ENCODE assay signal across 22 cellular contexts in genomic region chr17:80766290-80766689, GRCh38.
A peak's percentile ranks its signal among the peaks of the same experiment; 100 is the strongest.
DNase-seq lines count a peak whose midpoint lies in the region; ATAC-seq and TF ChIP-seq lines count a peak whose summit lies in the region.
"Had no signal": no experiment of that assay in that cellular context is flagged by ENCODE, and none has a peak within 500 bp of the region (broad histone marks: within the 10 kb centered on the region; RNA-seq: fewer than 3 reads in every experiment).

No MANE protein-coding gene starts in this region.

- H3K79me2 ChIP-seq in DOHH2 (ENCODE audit: control insufficient read depth, low read length), result peaks cover 62% of the 10 kb centered on the region

- no peaks in the 10 kb centered on the region for H3K27me3 ChIP-seq in DOHH2 (ENCODE audit: control insufficient read depth, low read length)
- H3K27me3 ChIP-seq in esophagus muscularis mucosa, result no peaks in the 10 kb centered on the region
- H3K27me3 ChIP-seq: BE2C, cardiac muscle cell, ovary had no signal

- H3K27ac ChIP-seq in DOHH2 (ENCODE audit: low read depth, low read length) (peak overlapping the region; percentile 100), esophagus muscularis mucosa (replicated peaks in 1 of 4) (no peak overlapping the region)
- H3K27ac ChIP-seq: epithelial cell of prostate, lower lobe of right lung, ovary had no signal

- 97% methylated on average over 2 of the region's 2 CpGs for WGBS in esophagus muscularis mucosa

- H3K4me1 ChIP-seq in DOHH2 (ENCODE audit: control insufficient read depth, low read length), result peaks cover 80% of the 10 kb centered on the region
- no peaks in the 10 kb centered on the region for H3K4me1 ChIP-seq in esophagus muscularis mucosa
- H3K4me1 ChIP-seq: lower lobe of right lung had no signal

- no peaks in the 10 kb centered on the region for H3K9me2 ChIP-seq in DOHH2 (replicated peaks; ENCODE audit: control insufficient read depth, low read length)

- peak overlapping the region; percentile 91 for H3K4me2 ChIP-seq in DOHH2 (ENCODE audit: low read length)

- no peak for ATAC-seq in activated CD4-positive, alpha-beta T cell treated with anti-CD3 and anti-CD28 coated beads for 36 hours
- no peak for ATAC-seq in activated T-helper 17 cell treated with anti-CD3 and anti-CD28 coated beads, Interleukin-2, amount 50 U/mL, for 72 hours (replicated peaks)
- ATAC-seq: lower lobe of right lung, right cardiac atrium had no signal

- H3K4me3 ChIP-seq in DOHH2 (ENCODE audit: low read length) (peak overlapping the region; percentile 75), esophagus muscularis mucosa (no peak overlapping the region)
- H3K4me3 ChIP-seq: cardiac muscle cell, lower lobe of right lung, ovary had no signal

- no peak for TF ChIP-seq CTCF in DOHH2 (IDR thresholded peaks at IDR 0.05; ENCODE audit: low read depth, low read length, poor library complexity, severe bottlenecking)
- no peak for TF ChIP-seq CTCF in esophagus muscularis mucosa (IDR thresholded peaks at IDR 0.05)

- peak overlapping the region; percentile 86 for H3K27ac Mint-ChIP-seq in activated CD4-positive, alpha-beta T cell treated with anti-CD3 and anti-CD28 coated beads for 36 hours
- H3K27ac Mint-ChIP-seq in activated T-helper 17 cell treated with anti-CD3 and anti-CD28 coated beads, Interleukin-2, amount 50 U/mL, for 72 hours, result peak overlapping the region; percentile 95

- no peak for DNase-seq in activated CD4-positive, alpha-beta T cell treated with anti-CD3 and anti-CD28 coated beads for 36 hours
- no peak for DNase-seq in activated CD4-positive, alpha-beta T cell treated with anti-CD3 and anti-CD28 coated beads, Interleukin-2, amount 50 U/mL, for 1 hour
- peak; percentile 11 for DNase-seq in mesenteric fat pad (ENCODE audit: low spot score)
- DNase-seq in esophagus muscularis mucosa (ENCODE audit: extremely low spot score), result no peak
- no peak for DNase-seq in germinal center (ENCODE audit: low spot score)
- DNase-seq in NCI-H1436 treated with DMSO at 0.1 percent for 48 hours (lab: John Stamatoyannopoulos, UW), result no peak
- DNase-seq: activated T-cell treated with anti-CD3 and anti-CD28 coated beads, Interleukin-2, amount 50 U/mL, for 1 hour; amygdala; BE2C; dermis blood vessel endothelial cell; foreskin fibroblast; hypothalamus; lower lobe of right lung; NCI-H1105; NCI-H2081; ovary; right cardiac atrium; stimulated activated CD8-positive, alpha-beta memory T cell treated with anti-CD3 and anti-CD28 coated beads, Interleukin-4, amount 100 ng/mL, for 48 hours had no signal

- peaks cover 43% of the 10 kb centered on the region for H3F3A ChIP-seq in DOHH2 (ENCODE audit: control insufficient read depth, insufficient read depth)

- no peak for TF ChIP-seq POLR2A in esophagus muscularis mucosa (IDR thresholded peaks at IDR 0.05; ENCODE audit: low read depth)

- H3K9me3 ChIP-seq in DOHH2 (ENCODE audit: control insufficient read depth, insufficient read depth, low read length) (no peaks in the 10 kb centered on the region), esophagus muscularis mucosa (no peaks in the 10 kb centered on the region)
- H3K9me3 ChIP-seq: BE2C, lower lobe of right lung, ovary had no signal

- H3K36me3 ChIP-seq in DOHH2 (ENCODE audit: control insufficient read depth, low read length), result peaks cover 36% of the 10 kb centered on the region
- H3K36me3 ChIP-seq in esophagus muscularis mucosa, result peaks cover 0 to 11% (median 0%) of the 10 kb centered on the region in 4 donors
- H3K36me3 ChIP-seq: BE2C, cardiac muscle cell, ovary had no signal

- no peaks in the 10 kb centered on the region for H3K27me3 Mint-ChIP-seq in activated CD4-positive, alpha-beta T cell treated with anti-CD3 and anti-CD28 coated beads for 36 hours
- H3K27me3 Mint-ChIP-seq in activated T-helper 17 cell treated with anti-CD3 and anti-CD28 coated beads, Interleukin-2, amount 50 U/mL, for 72 hours, result no peaks in the 10 kb centered on the region

- TF ChIP-seq EP300 in esophagus muscularis mucosa (IDR thresholded peaks at IDR 0.05), result no peak

- CTCF ChIA-PET in activated CD4-positive, alpha-beta T cell treated with anti-CD3 and anti-CD28 coated beads for 36 hours (lab: Charles Lee), result interaction anchor here (1.8 kb wide), 1 partner anchor 16 kb away, joined by 6 read pairs; no protein-coding TSS in a partner anchor

- H3K4me1 Mint-ChIP-seq in activated CD4-positive, alpha-beta T cell treated with anti-CD3 and anti-CD28 coated beads for 36 hours, result peaks cover 69% of the 10 kb centered on the region
- H3K4me1 Mint-ChIP-seq in activated T-helper 17 cell treated with anti-CD3 and anti-CD28 coated beads, Interleukin-2, amount 50 U/mL, for 72 hours, result peaks cover 34% of the 10 kb centered on the region

- peaks cover 25% of the 10 kb centered on the region for H3K36me3 Mint-ChIP-seq in activated CD4-positive, alpha-beta T cell treated with anti-CD3 and anti-CD28 coated beads for 36 hours (ENCODE audit: low read depth)
- peaks cover 25% of the 10 kb centered on the region for H3K36me3 Mint-ChIP-seq in activated T-helper 17 cell treated with anti-CD3 and anti-CD28 coated beads, Interleukin-2, amount 50 U/mL, for 72 hours (ENCODE audit: low read depth)

- POLR2A ChIA-PET in activated CD4-positive, alpha-beta T cell treated with anti-CD3 and anti-CD28 coated beads for 36 hours (lab: Charles Lee), result no interaction called here

- intact Hi-C loops in activated CD4-positive, alpha-beta T cell treated with anti-CD3 and anti-CD28 coated beads for 36 hours (cut with DNase I, micrococcal nuclease), result no loop called here
- intact Hi-C loops in esophagus muscularis mucosa (cut with DNase I), result no loop called here

- no peaks in the 10 kb centered on the region for H4K20me1 ChIP-seq in DOHH2 (ENCODE audit: control insufficient read depth, insufficient read depth, low read depth, low read length)

- no peaks in the 10 kb centered on the region for H3K9me3 Mint-ChIP-seq in activated CD4-positive, alpha-beta T cell treated with anti-CD3 and anti-CD28 coated beads for 36 hours (ENCODE audit: low read depth)
- no peaks in the 10 kb centered on the region for H3K9me3 Mint-ChIP-seq in activated T-helper 17 cell treated with anti-CD3 and anti-CD28 coated beads, Interleukin-2, amount 50 U/mL, for 72 hours

- H3K4me3 Mint-ChIP-seq in activated CD4-positive, alpha-beta T cell treated with anti-CD3 and anti-CD28 coated beads for 36 hours, result peak overlapping the region; percentile 39
- H3K4me3 Mint-ChIP-seq in activated T-helper 17 cell treated with anti-CD3 and anti-CD28 coated beads, Interleukin-2, amount 50 U/mL, for 72 hours, result peak overlapping the region; percentile 82
